1 cellular context compared by ENCODE assay signal in the genomic region with DNA sequence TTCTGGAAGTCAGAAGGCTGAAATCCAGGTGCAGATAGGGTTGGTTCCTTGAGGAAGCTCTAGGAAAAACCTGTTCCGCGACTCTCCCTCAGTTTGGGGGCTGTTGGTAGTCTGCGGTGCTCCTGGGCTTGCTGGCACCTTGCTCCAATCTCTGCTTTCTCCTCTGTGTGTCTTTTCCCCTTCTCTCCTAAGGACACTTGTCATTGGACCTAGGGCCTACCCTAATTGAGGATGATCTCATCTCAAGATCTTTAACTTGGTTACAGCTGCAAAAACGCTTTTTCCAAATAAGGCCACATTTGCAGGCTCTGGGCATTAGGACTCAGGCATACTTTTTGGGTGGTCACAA.
A peak's percentile ranks its signal among the peaks of the same experiment; 100 is the strongest.
TF ChIP-seq lines count a peak whose summit lies in the region.

No MANE protein-coding gene starts in this region.

TF ChIP-seq in H1, 55 proteins besides CTCF, POLR2A, EP300 and RAD21:
- no peak for TF ChIP-seq BRCA1 (IDR thresholded peaks at IDR 0.05; ENCODE audit: low read depth, low read length)
- TF ChIP-seq SRF (IDR thresholded peaks at IDR 0.05; ENCODE audit: low read depth, low read length), result 0 out of 2 replicates have a peak, but pooled peaks have one; percentile 2
- no peak for TF ChIP-seq CEBPB (IDR thresholded peaks at IDR 0.05; ENCODE audit: low read depth, low read length)
